Comparison of ENCODE assay signal across 8 cellular contexts in the genomic region with DNA sequence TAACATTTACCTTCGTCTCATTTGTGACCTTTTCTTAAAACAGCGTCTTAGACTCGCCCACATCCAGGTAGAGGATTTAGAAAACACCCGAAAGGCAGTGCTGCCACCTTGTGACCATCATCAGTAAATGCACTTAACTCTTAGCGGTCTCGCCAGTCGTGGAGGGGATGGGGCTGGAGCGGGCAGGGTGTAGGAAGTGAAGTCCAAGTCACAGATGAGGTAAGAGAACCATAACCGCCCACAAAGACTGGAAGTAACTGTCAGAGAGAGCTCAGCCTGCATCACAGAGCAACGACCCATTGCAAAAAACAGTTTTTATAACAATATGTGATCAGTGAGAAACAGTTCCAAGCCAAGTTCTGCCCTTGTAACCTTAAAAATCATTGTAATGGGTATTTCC. TPM values are rescaled to one million over a fixed set of nuclear protein-coding genes. Genes with fewer than 3 reads are reported as not detected.
DNase-seq lines count a peak whose midpoint lies in the region; ATAC-seq and TF ChIP-seq lines count a peak whose summit lies in the region.

No MANE protein-coding gene starts in this region.

- peaks cover 0 to 11% (median 7%) of the 10 kb centered on the region in 3 donors for H3K27me3 Mint-ChIP-seq in CD14-positive monocyte (ENCODE audit: low read depth in 3 of 3)

- ATAC-seq in HG03280 (IDR thresholded peaks at IDR 0.05; ENCODE audit: unreplicated experiment) (peak; percentile 48), HG03521 (IDR thresholded peaks at IDR 0.05; ENCODE audit: unreplicated experiment) (no peak)

- H3K27ac Mint-ChIP-seq in CD14-positive monocyte = peak overlapping the region; percentile 22 to 81 (median 64)

- H3K4me3 Mint-ChIP-seq in CD14-positive monocyte = peak overlapping the region; percentile 47 to 79

- H3K36me3 Mint-ChIP-seq in CD14-positive monocyte = no peaks in the 10 kb centered on the region

- DNase-seq in CD14-positive monocyte (ENCODE audit: low spot score) (peak; percentile 87), NCI-H510A treated with DMSO at 0.1 percent for 48 hours (lab: John Stamatoyannopoulos, UW) (peak; percentile 97), dermis microvascular lymphatic vessel endothelial cell (ENCODE audit: low read depth in 2 of 2) (peak; percentile 36 to 75), medulla oblongata (ENCODE audit: extremely low spot score) (peak; percentile 50)
- DNase-seq in activated CD4-positive, alpha-beta T cell treated with anti-CD3 and anti-CD28 coated beads for 48 hours = peak; percentile 79
- DNase-seq in stimulated activated CD8-positive, alpha-beta memory T cell treated with anti-CD3 and anti-CD28 coated beads, Interleukin-2, amount 100 ng/mL, for 1 hour (ENCODE audit: low read depth in 2 of 2) = peak; percentile 37 to 40

- peak; percentile 94 for TF ChIP-seq CTCF in CD14-positive monocyte (IDR thresholded peaks at IDR 0.05)

- H3K4me1 Mint-ChIP-seq in CD14-positive monocyte = peaks cover 38% of the 10 kb centered on the region

- no peaks in the 10 kb centered on the region for H3K9me3 Mint-ChIP-seq in CD14-positive monocyte

- intact Hi-C loops in CD14-positive monocyte (cut with micrococcal nuclease) = loop anchor here in 1 of 2 donors (2.0 to 5.0 kb wide), 2 partner anchors 33 to 35 kb away; no protein-coding TSS in a partner anchor

RNA-seq across cellular contexts. Expression of gene CEACAM3, which starts 10.7 kb away (rescaled TPM):
- polyA plus RNA-seq in CD14-positive monocyte = 10 to 100 TPM in 1 of 2 donors, 1 to 10 TPM in 1; 5.9 to 11.8 TPM
- total RNA-seq in dermis microvascular lymphatic vessel endothelial cell = not detected in 2 replicates

RNA-seq across cellular contexts. Expression of gene CEACAM6, which starts 30.3 kb away (rescaled TPM):
- under 1 TPM in 1 of 2 donors, not detected in 1; 0.07 TPM for polyA plus RNA-seq in CD14-positive monocyte
- not detected in 2 replicates for total RNA-seq in dermis microvascular lymphatic vessel endothelial cell

RNA-seq across cellular contexts. Expression of gene LYPD4, which starts 58.8 kb away (rescaled TPM):
- polyA plus RNA-seq in CD14-positive monocyte = not detected
- total RNA-seq in dermis microvascular lymphatic vessel endothelial cell = not detected in 2 replicates

RNA-seq across cellular contexts. Expression of gene DMRTC2, which starts 59.2 kb away (rescaled TPM):
- polyA plus RNA-seq in CD14-positive monocyte = not detected
- not detected in 2 replicates for total RNA-seq in dermis microvascular lymphatic vessel endothelial cell

Comparison
In these comparisons a context has a peak if more than half of its experiments do, and no peak if none do; other contexts are left out.
1. DNase-seq: peak in every context shown above with its lines; median percentile 97 in NCI-H510A treated with DMSO at 0.1 percent for 48 hours; 87 in CD14-positive monocyte; 79 in activated CD4-positive, alpha-beta T cell treated with anti-CD3 and anti-CD28 coated beads for 48 hours; 56 in dermis microvascular lymphatic vessel endothelial cell; 50 in medulla oblongata; 38 in stimulated activated CD8-positive, alpha-beta memory T cell treated with anti-CD3 and anti-CD28 coated beads, Interleukin-2, amount 100 ng/mL, for 1 hour.